12 cellular contexts compared by ENCODE assay signal in genomic region chr3:11634081-11634635, GRCh38. TPM values are rescaled to one million over a fixed set of nuclear protein-coding genes. Genes with fewer than 3 reads are reported as not detected.
DNase-seq lines count a peak whose midpoint lies in the region; ATAC-seq and TF ChIP-seq lines count a peak whose summit lies in the region.
"Had no signal": no experiment of that assay in that cellular context is flagged by ENCODE, and none has a peak within 500 bp of the region (broad histone marks: within the 10 kb centered on the region; RNA-seq: fewer than 3 reads in every experiment).

No MANE protein-coding gene starts in this region.

- TF ChIP-seq CTCF in dorsolateral prefrontal cortex (IDR thresholded peaks at IDR 0.05 in 54 of 56, conservative IDR thresholded peaks at IDR 0.05 in 2 of 56; ENCODE audit: low read depth in 1 of 56, partially characterized antibody in 56 of 56) = no peak

- peak; percentile 53 for ATAC-seq in activated CD8-positive, alpha-beta memory T cell treated with anti-CD3 and anti-CD28 coated beads, Interleukin-2, amount 10 ng/mL, durations not matched to agents 7 days and 5 days
- ATAC-seq in left lobe of liver (peak; percentile 40), GM19455 (IDR thresholded peaks at IDR 0.05; ENCODE audit: unreplicated experiment) (no peak)
- peak; percentile 62 for ATAC-seq in stimulated activated naive CD8-positive, alpha-beta T cell treated with anti-CD3 and anti-CD28 coated beads, Interleukin-15, amount 100 ng/mL, for 72 hours
- ATAC-seq: A549 had no signal

- peaks cover 36% of the 10 kb centered on the region for H3K36me3 Mint-ChIP-seq in activated CD8-positive, alpha-beta memory T cell treated with anti-CD3 and anti-CD28 coated beads, Interleukin-2, amount 10 ng/mL, durations not matched to agents 7 days and 5 days
- H3K36me3 Mint-ChIP-seq in activated naive CD8-positive, alpha-beta T cell = no peaks in the 10 kb centered on the region

- H3K9me3 Mint-ChIP-seq in activated CD8-positive, alpha-beta memory T cell treated with anti-CD3 and anti-CD28 coated beads, Interleukin-2, amount 10 ng/mL, durations not matched to agents 7 days and 5 days (ENCODE audit: low read depth) = no peaks in the 10 kb centered on the region
- H3K9me3 Mint-ChIP-seq in activated naive CD8-positive, alpha-beta T cell (ENCODE audit: low read depth) = no peaks in the 10 kb centered on the region
- no peaks in the 10 kb centered on the region for H3K9me3 Mint-ChIP-seq in stimulated activated naive CD8-positive, alpha-beta T cell treated with anti-CD3 and anti-CD28 coated beads, Interleukin-15, amount 100 ng/mL, for 72 hours

- peaks cover 70% of the 10 kb centered on the region for H3K4me1 Mint-ChIP-seq in activated CD8-positive, alpha-beta memory T cell treated with anti-CD3 and anti-CD28 coated beads, Interleukin-2, amount 10 ng/mL, durations not matched to agents 7 days and 5 days
- H3K4me1 Mint-ChIP-seq in activated naive CD8-positive, alpha-beta T cell (ENCODE audit: low read depth) = peaks cover 82% of the 10 kb centered on the region
- peaks cover 90% of the 10 kb centered on the region for H3K4me1 Mint-ChIP-seq in stimulated activated naive CD8-positive, alpha-beta T cell treated with anti-CD3 and anti-CD28 coated beads, Interleukin-15, amount 100 ng/mL, for 72 hours

- H3K4me3 Mint-ChIP-seq in activated CD8-positive, alpha-beta memory T cell treated with anti-CD3 and anti-CD28 coated beads, Interleukin-2, amount 10 ng/mL, durations not matched to agents 7 days and 5 days = peak overlapping the region; percentile 1
- peak overlapping the region; percentile 43 for H3K4me3 Mint-ChIP-seq in activated naive CD8-positive, alpha-beta T cell
- peak overlapping the region; percentile 34 to 53 for H3K4me3 Mint-ChIP-seq in stimulated activated naive CD8-positive, alpha-beta T cell treated with anti-CD3 and anti-CD28 coated beads, Interleukin-15, amount 100 ng/mL, for 72 hours

- CTCF ChIA-PET in activated CD8-positive, alpha-beta memory T cell treated with anti-CD3 and anti-CD28 coated beads, Interleukin-2, amount 10 ng/mL, durations not matched to agents 7 days and 5 days (lab: Charles Lee) = interaction anchor here (0.6 to 1.0 kb wide), 2 partner anchors 9 to 299 kb away, joined by 3 to 4 read pairs; no protein-coding TSS in a partner anchor

- no peaks in the 10 kb centered on the region for H3K27me3 ChIP-seq in dorsolateral prefrontal cortex

- peak overlapping the region; percentile 33 for H3K27ac Mint-ChIP-seq in activated CD8-positive, alpha-beta memory T cell treated with anti-CD3 and anti-CD28 coated beads, Interleukin-2, amount 10 ng/mL, durations not matched to agents 7 days and 5 days
- peak overlapping the region; percentile 58 for H3K27ac Mint-ChIP-seq in activated naive CD8-positive, alpha-beta T cell
- H3K27ac Mint-ChIP-seq in stimulated activated naive CD8-positive, alpha-beta T cell treated with anti-CD3 and anti-CD28 coated beads, Interleukin-15, amount 100 ng/mL, for 72 hours = no peak overlapping the region

- no peak for DNase-seq in activated CD8-positive, alpha-beta memory T cell treated with anti-CD3 and anti-CD28 coated beads, Interleukin-2, amount 10 ng/mL, durations not matched to agents 7 days and 5 days
- no peak for DNase-seq in activated CD8-positive, alpha-beta memory T cell treated with anti-CD3 and anti-CD28 coated beads, Interleukin-2, amount 50 U/mL, for 4 hours
- no peak for DNase-seq in left lobe of liver (ENCODE audit: low spot score)
- no peak for DNase-seq in stimulated activated naive CD8-positive, alpha-beta T cell treated with anti-CD3 and anti-CD28 coated beads, Interleukin-15, amount 100 ng/mL, for 72 hours
- DNase-seq in MV-4-11 (lab: John Stamatoyannopoulos, UW) = no peak
- no peak for DNase-seq in dorsolateral prefrontal cortex
- DNase-seq: activated CD4-positive, CD25-positive, alpha-beta regulatory T cell; islet precursor cell; occipital lobe had no signal

- intact Hi-C loops in dorsolateral prefrontal cortex (cut with DNase I) = no loop called here

- H3K4me3 ChIP-seq in dorsolateral prefrontal cortex = no peak overlapping the region
- H3K4me3 ChIP-seq: A549 had no signal

- H3K27me3 Mint-ChIP-seq in activated CD8-positive, alpha-beta memory T cell treated with anti-CD3 and anti-CD28 coated beads, Interleukin-2, amount 10 ng/mL, durations not matched to agents 7 days and 5 days = no peaks in the 10 kb centered on the region
- no peaks in the 10 kb centered on the region for H3K27me3 Mint-ChIP-seq in activated naive CD8-positive, alpha-beta T cell
- H3K27me3 Mint-ChIP-seq in stimulated activated naive CD8-positive, alpha-beta T cell treated with anti-CD3 and anti-CD28 coated beads, Interleukin-15, amount 100 ng/mL, for 72 hours = no peaks in the 10 kb centered on the region

- peak overlapping the region in 9 of 59 donors; percentile 8 to 57 (median 41) for H3K27ac ChIP-seq in dorsolateral prefrontal cortex
- H3K27ac ChIP-seq: A549 had no signal

RNA-seq across cellular contexts. Expression of gene VGLL4, which starts 9.6 kb away (rescaled TPM):
- total RNA-seq in activated CD8-positive, alpha-beta memory T cell treated with anti-CD3 and anti-CD28 coated beads, Interleukin-2, amount 10 ng/mL, durations not matched to agents 7 days and 5 days = 10 to 100 TPM; 45.3 to 53.2 TPM
- total RNA-seq in left lobe of liver (13.8 TPM), dorsolateral prefrontal cortex (10 to 100 TPM; 41.2 to 97.0 (median 59.1) TPM)

Comparison
In these comparisons a context has a peak if more than half of its experiments do, and no peak if none do; other contexts are left out.
1. H3K27ac Mint-ChIP-seq: peak in activated CD8-positive, alpha-beta memory T cell treated with anti-CD3 and anti-CD28 coated beads, Interleukin-2, amount 10 ng/mL, durations not matched to agents 7 days and 5 days (single experiment) and activated naive CD8-positive, alpha-beta T cell (single experiment); none in stimulated activated naive CD8-positive, alpha-beta T cell treated with anti-CD3 and anti-CD28 coated beads, Interleukin-15, amount 100 ng/mL, for 72 hours (0 of 2).
2. Peak in every context shown above with its lines, with median percentiles within 50 percentile points of each other: H3K4me3 Mint-ChIP-seq.